27 cellular contexts compared by ENCODE assay signal in genomic region chr11:95676280-95676679, GRCh38.
A peak's percentile ranks its signal among the peaks of the same experiment; 100 is the strongest.
DNase-seq lines count a peak whose midpoint lies in the region; ATAC-seq, FAIRE-seq and TF ChIP-seq lines count a peak whose summit lies in the region.
"Had no signal": no experiment of that assay in that cellular context is flagged by ENCODE, and none has a peak within 500 bp of the region (broad histone marks: within the 10 kb centered on the region; RNA-seq: fewer than 3 reads in every experiment).

No MANE protein-coding gene starts in this region.

- no peak for DNase-seq in heart left ventricle
- no peak for DNase-seq in right atrium auricular region (ENCODE audit: low spot score)
- DNase-seq in NOMO-1 treated with DMSO at 0.1 percent for 48 hours (lab: John Stamatoyannopoulos, UW; ENCODE audit: unreplicated experiment), result peak; percentile 58
- DNase-seq in K562 (ENCODE audit: extremely low read depth in 1 of 4, low spot score in 3 of 4), result no peak
- no peak for DNase-seq in vagina (ENCODE audit: extremely low spot score in 2 of 2)
- DNase-seq in KBM-7, result no peak
- DNase-seq in activated CD8-positive, alpha-beta memory T cell treated with anti-CD3 and anti-CD28 coated beads for 24 hours, result no peak
- DNase-seq: activated CD4-positive, CD25-positive, alpha-beta regulatory T cell treated with anti-CD3 and anti-CD28 coated beads, Interleukin-2, amount 50 U/mL, for 72 hours; activated gamma-delta T cell treated with Interleukin-2 at 50 U/mL for 16 hours; amniotic stem cell; DMS153; KG1; mesenchymal stem cell; MG63; NCI-H1436; NCI-H2081 treated with DMSO at 0.1 percent for 48 hours; NCI-H2227 treated with DMSO at 0.1 percent for 48 hours; NCI-H69; nephron progenitor cell; Right ventricle myocardium superior; T-helper 2 cell; testis had no signal

- no peaks in the 10 kb centered on the region for H4K20me1 ChIP-seq in K562 (replicated peaks; ENCODE audit: control insufficient read depth, insufficient read depth, low read length)

- peak; percentile 29 for FAIRE-seq in K562 (lab: Jason Lieb, UNC)
- FAIRE-seq: endothelial cell of umbilical vein, H1, urothelium cell line had no signal

- TF ChIP-seq CTCF in heart left ventricle (IDR thresholded peaks at IDR 0.05) (no peak), right atrium auricular region (IDR thresholded peaks at IDR 0.05) (no peak), K562 (IDR thresholded peaks at IDR 0.05 in 2 of 3, conservative IDR thresholded peaks at IDR 0.05 in 1 of 3; ENCODE audit: insufficient read depth in 2 of 3, low read depth in 1 of 3, low read length in 3 of 3) (no peak), vagina (IDR thresholded peaks at IDR 0.05) (no peak)

- CTCF ChIA-PET in K562 (lab: Yijun Ruan, JAX; ENCODE audit: low intra/inter-chr PET ratio), result no interaction called here

- H3K36me3 ChIP-seq in heart left ventricle (no peaks in the 10 kb centered on the region), right atrium auricular region (no peaks in the 10 kb centered on the region), K562 (ENCODE audit: control insufficient read depth, insufficient read depth, low read length) (no peaks in the 10 kb centered on the region), vagina (no peaks in the 10 kb centered on the region)
- H3K36me3 ChIP-seq: MG63 had no signal

- in situ Hi-C loops in K562 (cut with MboI), result no loop called here
- in situ Hi-C loops in KBM-7 (cut with MboI; ENCODE audit: low pct_unique_long_range_greater_than_20kb, low sequenced_read_pairs), result no loop called here

- peaks cover 0 to 40% (median 17%) of the 10 kb centered on the region in 12 donors for H3K4me1 ChIP-seq in heart left ventricle
- peaks cover 0 to 10% of the 10 kb centered on the region in 2 donors for H3K4me1 ChIP-seq in right atrium auricular region
- no peaks in the 10 kb centered on the region for H3K4me1 ChIP-seq in K562 (replicated peaks in 1 of 2; ENCODE audit: control insufficient read depth in 2 of 2, insufficient read depth in 2 of 2, low read length in 2 of 2)
- H3K4me1 ChIP-seq in vagina, result peaks cover 15% of the 10 kb centered on the region
- H3K4me1 ChIP-seq: testis had no signal

- TF ChIP-seq POLR2A in heart left ventricle (IDR thresholded peaks at IDR 0.05), result no peak
- TF ChIP-seq POLR2A in K562 (conservative IDR thresholded peaks at IDR 0.05), result no peak
- no peak for TF ChIP-seq POLR2A in vagina (IDR thresholded peaks at IDR 0.05)

- 0 out of 2 replicates have a peak overlapping the region, but pooled peaks have one; percentile 7 for H2AFZ ChIP-seq in K562 (ENCODE audit: low read depth, low read length)

- H3K27me3 ChIP-seq in heart left ventricle (no peaks in the 10 kb centered on the region), right atrium auricular region (no peaks in the 10 kb centered on the region), K562 (ENCODE audit: control insufficient read depth in 2 of 2, insufficient read depth in 2 of 2, low read length in 2 of 2) (no peaks in the 10 kb centered on the region), vagina (no peaks in the 10 kb centered on the region)
- H3K27me3 ChIP-seq: MG63, testis had no signal

- intact Hi-C loops in heart left ventricle (cut with DNase I), result no loop called here
- intact Hi-C loops in K562 (cut with micrococcal nuclease), result no loop called here
- intact Hi-C loops in vagina (cut with DNase I), result no loop called here

- H3K9me3 ChIP-seq in heart left ventricle, result no peaks in the 10 kb centered on the region
- no peaks in the 10 kb centered on the region for H3K9me3 ChIP-seq in right atrium auricular region
- no peaks in the 10 kb centered on the region for H3K9me3 ChIP-seq in K562 (replicated peaks; ENCODE audit: control insufficient read depth, insufficient read depth, low read depth, low read length)
- H3K9me3 ChIP-seq in vagina, result no peaks in the 10 kb centered on the region
- H3K9me3 ChIP-seq: MG63, testis had no signal

- POLR2A ChIA-PET in K562 (lab: Yijun Ruan, JAX), result no interaction called here

- BruUV-seq in K562 (replicated peaks; lab: Mats Ljungman, UMichigan), result no TSS peak

- TF ChIP-seq EP300 in K562 (IDR thresholded peaks at IDR 0.05; ENCODE audit: low read length), result no peak

- H3K9me1 ChIP-seq in K562 (ENCODE audit: control insufficient read depth, insufficient read depth, low read length), result no peaks in the 10 kb centered on the region

- H3K9ac ChIP-seq in K562 (ENCODE audit: insufficient read depth in 1 of 2, low read depth in 2 of 2, low read length in 2 of 2), result no peak overlapping the region

- TF ChIP-seq RAD21 in K562 (CRISPR knock-in tag; conservative IDR thresholded peaks at IDR 0.05 in 1 of 2, IDR thresholded peaks at IDR 0.05 in 1 of 2), result no peak

- WGBS in heart left ventricle, 4 donors, result 80 to 83% (median 82%) methylated on average over 6 of the region's 6 CpGs
- WGBS in K562 (ENCODE audit: insufficient coverage, low coverage, missing lambda C conversion rate), result 10% methylated on average over 6 of the region's 6 CpGs

- no peak overlapping the region for H3K4me2 ChIP-seq in K562 (ENCODE audit: insufficient read depth, low read length)

- ATAC-seq in heart left ventricle (no peak), K562 (no peak)
- ATAC-seq: left lobe of liver; stimulated activated memory B cell treated with anti-CD40 and anti-IgM and Interleukin-4, amounts not matched to agents 10 μg/mL and 1 μg/mL and 100 μg/mL, for 72 hours had no signal

- H3K4me3 ChIP-seq in heart left ventricle (no peak overlapping the region), right atrium auricular region (no peak overlapping the region), K562 (no peak overlapping the region), vagina (no peak overlapping the region)
- H3K4me3 ChIP-seq: MG63, testis had no signal

- H3K27ac ChIP-seq in heart left ventricle (peak overlapping the region in 11 of 12 donors; percentile 23 to 68 (median 43)), right atrium auricular region (no peak overlapping the region), K562 (ENCODE audit: extremely low read depth, low read depth, low read length) (no peak overlapping the region), vagina (peak overlapping the region; percentile 33)
- H3K27ac ChIP-seq: testis had no signal

- H3K79me2 ChIP-seq in K562 (ENCODE audit: control insufficient read depth, insufficient read depth, low read length), result no peaks in the 10 kb centered on the region

TF ChIP-seq in K562, 482 proteins besides CTCF, POLR2A, EP300 and RAD21:
- TF ChIP-seq IFI16 (CRISPR knock-in tag; IDR thresholded peaks at IDR 0.05) (no peak), POLR2AphosphoS2 (IDR thresholded peaks at IDR 0.05; ENCODE audit: low read length) (no peak), STAT5A (IDR thresholded peaks at IDR 0.05; ENCODE audit: borderline replicate concordance, low read length) (no peak)

Comparison
In these comparisons a context has a peak if more than half of its experiments do, and no peak if none do; other contexts are left out.
1. H3K27ac ChIP-seq: peak in heart left ventricle (11 of 12) and vagina (single experiment); none in right atrium auricular region (0 of 2) and K562 (single experiment).